In the genomic region with DNA sequence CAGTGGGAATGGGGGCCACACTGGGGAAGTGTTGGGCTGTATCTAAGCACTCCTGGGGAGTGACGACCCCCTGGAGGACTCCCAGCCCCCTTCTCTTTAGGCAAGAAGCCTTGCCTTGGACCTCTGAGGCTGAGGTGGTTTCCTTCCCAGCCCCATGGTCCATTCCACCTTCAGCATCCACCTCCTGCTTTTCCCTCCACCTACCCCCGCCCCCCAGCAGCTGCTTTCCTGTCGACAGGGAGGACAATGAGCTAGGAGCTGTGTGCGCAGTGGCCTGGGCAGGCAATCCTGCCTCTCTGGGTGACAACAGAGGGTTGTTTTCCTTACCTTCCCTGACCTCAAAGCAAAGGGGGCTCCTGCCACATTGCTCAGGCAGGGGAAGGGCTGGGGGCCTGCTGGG, we compare ENCODE assay signal across 14 cellular contexts.
"Had no signal": no experiment of that assay in that cellular context is flagged by ENCODE, and none has a peak within 500 bp of the region (broad histone marks: within the 10 kb centered on the region; RNA-seq: fewer than 3 reads in every experiment).

No MANE protein-coding gene starts in this region.

- DNase-seq: activated CD8-positive, alpha-beta memory T cell treated with anti-CD3 and anti-CD28 coated beads, Interleukin-2, amount 50 U/mL, for 4 hours; activated CD8-positive, alpha-beta T cell treated with anti-CD3 and anti-CD28 coated beads for 36 hours; activated naive CD8-positive, alpha-beta T cell treated with anti-CD3 and anti-CD28 coated beads, Interleukin-2, amount 10 ng/mL, durations not matched to agents 7 days and 5 days; anterior cingulate cortex; cerebellar nuclear complex; foreskin keratinocyte; head of caudate nucleus; small intestine; thyroid gland; uterus had no signal

- ATAC-seq: activated CD8-positive, alpha-beta T cell treated with anti-CD3 and anti-CD28 coated beads for 36 hours; foreskin keratinocyte had no signal

- H3K36me3 ChIP-seq: thyroid gland, uterus had no signal

- H3K9me3 ChIP-seq: thyroid gland, uterus had no signal

- H3K79me2 ChIP-seq: parathyroid adenoma had no signal

- H3K27me3 ChIP-seq: foreskin keratinocyte, thyroid gland, uterus had no signal

- H3K4me1 ChIP-seq: parathyroid adenoma, uterus had no signal

- H3K9ac ChIP-seq: parathyroid adenoma had no signal

- H2AFZ ChIP-seq: parathyroid adenoma had no signal

- H3K27me3 Mint-ChIP-seq: activated CD8-positive, alpha-beta T cell treated with anti-CD3 and anti-CD28 coated beads for 36 hours had no signal

- H3K4me3 ChIP-seq: thyroid gland, uterus had no signal

- H3K4me3 Mint-ChIP-seq: activated CD8-positive, alpha-beta T cell treated with anti-CD3 and anti-CD28 coated beads for 36 hours; activated naive CD8-positive, alpha-beta T cell treated with anti-CD3 and anti-CD28 coated beads, Interleukin-2, amount 10 ng/mL, durations not matched to agents 7 days and 5 days; dendritic cell treated with granulocyte-macrophage colony-stimulating factor and Interleukin-4, amounts not matched to agents 40 ng/mL and 50 ng/mL, for 4 days; neural crest cell had no signal

- FAIRE-seq: keratinocyte, small intestine had no signal

- H3K27ac Mint-ChIP-seq: activated CD8-positive, alpha-beta T cell treated with anti-CD3 and anti-CD28 coated beads for 36 hours; activated naive CD8-positive, alpha-beta T cell treated with anti-CD3 and anti-CD28 coated beads, Interleukin-2, amount 10 ng/mL, durations not matched to agents 7 days and 5 days; dendritic cell treated with granulocyte-macrophage colony-stimulating factor and Interleukin-4, amounts not matched to agents 40 ng/mL and 50 ng/mL, for 4 days had no signal

- H3K27ac ChIP-seq: foreskin keratinocyte, parathyroid adenoma, thyroid gland, uterus had no signal
